8 cellular contexts compared by ENCODE assay signal in the genomic region with DNA sequence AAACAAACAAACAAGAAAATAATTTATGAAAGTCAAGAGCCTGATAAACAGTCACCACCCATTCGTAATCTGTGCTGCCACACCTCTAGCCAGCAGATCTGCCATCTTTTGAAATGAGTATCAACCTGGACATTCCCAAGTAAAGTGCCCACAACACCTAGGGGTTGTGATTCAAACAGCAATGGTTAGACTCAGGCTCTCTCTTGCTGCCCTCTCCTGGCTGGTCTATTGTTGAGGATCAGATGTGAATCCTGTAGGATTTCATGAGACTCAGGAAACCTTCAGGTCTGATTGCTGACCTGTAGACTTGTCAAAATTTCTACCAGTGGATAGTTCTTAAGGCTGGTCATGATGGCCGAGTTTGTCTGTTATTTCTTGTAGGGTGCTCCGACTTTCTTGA. TPM values are rescaled to one million over a fixed set of nuclear protein-coding genes. Genes with fewer than 3 reads are reported as not detected.
A peak's percentile ranks its signal among the peaks of the same experiment; 100 is the strongest.
DNase-seq lines count a peak whose midpoint lies in the region; ATAC-seq, FAIRE-seq and TF ChIP-seq lines count a peak whose summit lies in the region.

No MANE protein-coding gene starts in this region.

- H3K9me3 ChIP-seq in A549, result no peaks in the 10 kb centered on the region
- H3K9me3 ChIP-seq in RWPE2 (ENCODE audit: severe bottlenecking), result no peaks in the 10 kb centered on the region

- H3K27ac ChIP-seq in A549, result peak overlapping the region in 1 of 2 experiments; percentile 53; a peak in 2 of 6 replicates
- no peak overlapping the region for H3K27ac ChIP-seq in RWPE2 (ENCODE audit: poor library complexity, severe bottlenecking)

- FAIRE-seq in A549 (lab: Jason Lieb, UNC), result no peak

- peak; percentile 52 to 63 for TF ChIP-seq RAD21 in A549 (conservative IDR thresholded peaks at IDR 0.05 in 1 of 2, IDR thresholded peaks at IDR 0.05 in 1 of 2)

- H3K36me3 ChIP-seq in GM06990 (ENCODE audit: control insufficient read depth, insufficient read depth, low read length) (peaks cover 8% of the 10 kb centered on the region), RWPE2 (ENCODE audit: low read depth) (peaks cover 3% of the 10 kb centered on the region; the same call in 1 of the 2 replicates)

- POLR2A ChIA-PET in A549 (lab: Yijun Ruan, JAX), result no interaction called here

- DNase-seq in A549 (ENCODE audit: low read depth in 1 of 2, low spot score in 1 of 2) (peak; percentile 51 to 67), GM06990 (ENCODE audit: extremely low read depth, insufficient read length) (no peak), RWPE2 (ENCODE audit: low spot score) (no peak), iPS DF 19.7 (ENCODE audit: low read depth, low spot score) (peak; percentile 50), SHP77 treated with DMSO at 0.1 percent for 48 hours (lab: John Stamatoyannopoulos, UW) (no peak)
- no peak for DNase-seq in stimulated activated naive CD8-positive, alpha-beta T cell treated with anti-CD3 and anti-CD28 coated beads, Interleukin-15, Interleukin-2, amounts not matched to agents 100 U/mL and 50 U/mL, for 24 hours

- TF ChIP-seq POLR2A in A549 (IDR thresholded peaks at IDR 0.05; ENCODE audit: low read length), result no peak

- H3K4me1 ChIP-seq in A549 (0 out of 3 replicates have a peak, but pooled peaks cover 5% of the 10 kb centered on the region), RWPE2 (ENCODE audit: insufficient read depth, poor library complexity, severe bottlenecking) (no peaks in the 10 kb centered on the region)

- TF ChIP-seq EP300 in A549 (IDR thresholded peaks at IDR 0.05), result no peak

- TF ChIP-seq CTCF in A549 (IDR thresholded peaks at IDR 0.05) (peak; percentile 38; the same call in 2 of the 3 replicates), GM06990 (IDR thresholded peaks at IDR 0.05; ENCODE audit: insufficient read depth, low read length, poor library complexity, severe bottlenecking) (peak; percentile 28), RWPE2 (IDR thresholded peaks at IDR 0.05; ENCODE audit: poor library complexity, severe bottlenecking) (peak; percentile 83)

- 80% methylated on average over 3 of the region's 3 CpGs for WGBS in A549 (ENCODE audit: missing lambda C conversion rate)

- H3K4me2 ChIP-seq in A549, result no peak overlapping the region

- no peaks in the 10 kb centered on the region for H3K27me3 ChIP-seq in GM06990 (replicated peaks; ENCODE audit: control insufficient read depth, insufficient read depth, low read length)
- no peaks in the 10 kb centered on the region for H3K27me3 ChIP-seq in RWPE2 (ENCODE audit: insufficient read depth, poor library complexity, severe bottlenecking)

- H3K4me3 ChIP-seq in A549 (no peak overlapping the region), GM06990 (replicated peaks; ENCODE audit: low read depth, low read length) (no peak overlapping the region), RWPE2 (ENCODE audit: severe bottlenecking) (no peak overlapping the region)

- ATAC-seq in A549 (peak; percentile 82 to 90), RWPE2 (ENCODE audit: low read depth) (peak; percentile 90), HG03342 (IDR thresholded peaks at IDR 0.05; ENCODE audit: unreplicated experiment) (no peak), HG03571 (IDR thresholded peaks at IDR 0.05; ENCODE audit: unreplicated experiment) (no peak)
- ATAC-seq in stimulated activated naive CD8-positive, alpha-beta T cell treated with anti-CD3 and anti-CD28 coated beads, Interleukin-15, Interleukin-2, amounts not matched to agents 100 U/mL and 50 U/mL, for 24 hours, result no peak

- CTCF ChIA-PET in A549 (lab: Yijun Ruan, JAX), result interaction anchor here (0.6 to 5.0 kb wide), 4 partner anchors 32 to 237 kb away, joined by 3 to 29 read pairs (median 10); no protein-coding TSS in a partner anchor

TF ChIP-seq in A549, 52 proteins besides CTCF, POLR2A, EP300 and RAD21:
- no peak for TF ChIP-seq RCOR1 (IDR thresholded peaks at IDR 0.05; ENCODE audit: low read depth, low read length)
- peak; percentile 41; the same call in 2 of the 3 replicates for TF ChIP-seq SMC3 (IDR thresholded peaks at IDR 0.05)

RNA-seq across cellular contexts. Expression of gene DGLUCY, which starts 26.8 kb away (rescaled TPM):
- 14.4 and 17.9 TPM in 2 replicates for polyA plus RNA-seq in A549 (2011; rRNA removed)
- 13.3 and 15.7 TPM in 2 replicates for polyA plus RNA-seq in A549 (2012; cell fraction: cytosol; rRNA removed)
- 36.5 and 41.5 TPM in 2 replicates for polyA plus RNA-seq in A549 (2012; cell fraction: nucleus; rRNA removed)
- polyA plus RNA-seq in A549 (2017; fragmentation: RNase III; extraction: RNeasy Plus Mini Kit Qiagen cat#74134 plus additional on column Dnase treatment), result 17.5 to 19.4 TPM (median 18.2 TPM) in 3 replicates
- polyA minus RNA-seq in A549 (2011; rRNA and poly(A)+ RNA removed), result 25.3 and 26.0 TPM in 2 replicates

Comparison
In these comparisons a context has a peak if more than half of its experiments do, and no peak if none do; other contexts are left out.
1. ATAC-seq: peak in A549 (2 of 2) and RWPE2 (single experiment); none in HG03342 (single experiment), stimulated activated naive CD8-positive, alpha-beta T cell treated with anti-CD3 and anti-CD28 coated beads, Interleukin-15, Interleukin-2, amounts not matched to agents 100 U/mL and 50 U/mL, for 24 hours (single experiment) and HG03571 (single experiment).
2. DNase-seq: peak in A549 (2 of 2) and iPS DF 19.7 (single experiment); none in GM06990 (single experiment), RWPE2 (single experiment), SHP77 treated with DMSO at 0.1 percent for 48 hours (single experiment) and stimulated activated naive CD8-positive, alpha-beta T cell treated with anti-CD3 and anti-CD28 coated beads, Interleukin-15, Interleukin-2, amounts not matched to agents 100 U/mL and 50 U/mL, for 24 hours (single experiment).
3. CTCF ChIP-seq: peak in every context shown above with its lines; median percentile 83 in RWPE2; 38 in A549; 28 in GM06990.